8 cellular contexts compared by ENCODE assay signal in genomic region chr9:32550609-32551490, GRCh38. TPM values are rescaled to one million over a fixed set of nuclear protein-coding genes. Genes with fewer than 3 reads are reported as not detected.
DNase-seq lines count a peak whose midpoint lies in the region; ATAC-seq and TF ChIP-seq lines count a peak whose summit lies in the region.

No MANE protein-coding gene starts in this region.

- H3K4me1 Mint-ChIP-seq in activated naive CD4-positive, alpha-beta T cell treated with anti-CD3 and anti-CD28 coated beads, Interleukin-2, amount 50 U/mL, for 24 hours: peaks cover 51% of the 10 kb centered on the region

- intact Hi-C loops in testis (cut with DNase I; ENCODE audit: low total_unique reads): no loop called here

- WGBS in testis, 2 donors: 0% methylated on average over 10 to 50 of the region's 75 CpGs

- peaks cover 20% of the 10 kb centered on the region for H3K4me1 ChIP-seq in testis

- DNase-seq in NB4 (ENCODE audit: low read depth) (peak; percentile 98), SK-N-DZ (ENCODE audit: low spot score) (peak; percentile 96), globus pallidus (ENCODE audit: low spot score) (peak; percentile 93), omental fat pad (ENCODE audit: low spot score) (peak; percentile 84), testis (peak; percentile 98)

- TF ChIP-seq POLR2A in NB4 (IDR thresholded peaks at IDR 0.05; ENCODE audit: extremely low read depth, insufficient read length) (peak; percentile 84), testis (IDR thresholded peaks at IDR 0.05) (no peak)

- H3K36me3 Mint-ChIP-seq in activated naive CD4-positive, alpha-beta T cell treated with anti-CD3 and anti-CD28 coated beads, Interleukin-2, amount 50 U/mL, for 24 hours: peaks cover 4% of the 10 kb centered on the region

- peak; percentile 62 for ATAC-seq in HG02571 (IDR thresholded peaks at IDR 0.05; ENCODE audit: unreplicated experiment)
- ATAC-seq in omental fat pad (ENCODE audit: low FRiP score): peak; percentile 85

- peak overlapping the region; percentile 100 for H3K4me3 Mint-ChIP-seq in activated naive CD4-positive, alpha-beta T cell treated with anti-CD3 and anti-CD28 coated beads, Interleukin-2, amount 50 U/mL, for 24 hours

- H3K27me3 Mint-ChIP-seq in activated naive CD4-positive, alpha-beta T cell treated with anti-CD3 and anti-CD28 coated beads, Interleukin-2, amount 50 U/mL, for 24 hours: no peaks in the 10 kb centered on the region

- no peaks in the 10 kb centered on the region for H3K9me3 ChIP-seq in testis

- H3K27ac ChIP-seq in testis: peak overlapping the region; percentile 93 to 98

- peak overlapping the region; percentile 100 for H3K27ac Mint-ChIP-seq in activated naive CD4-positive, alpha-beta T cell treated with anti-CD3 and anti-CD28 coated beads, Interleukin-2, amount 50 U/mL, for 24 hours

- H3K4me3 ChIP-seq in GM08714 (ENCODE audit: low read length) (peak overlapping the region; percentile 88), NB4 (ENCODE audit: low read depth, low read length) (peak overlapping the region; percentile 91), testis (peak overlapping the region; percentile 73 to 95)

- H3K36me3 ChIP-seq in testis (ENCODE audit: low read depth, missing control alignments): peaks cover 3% of the 10 kb centered on the region

- TF ChIP-seq CTCF in NB4 (IDR thresholded peaks at IDR 0.05; ENCODE audit: low read depth, low read length) (peak; percentile 18), omental fat pad (IDR thresholded peaks at IDR 0.05) (no peak), testis (IDR thresholded peaks at IDR 0.05) (peak in 1 of 3 experiments; percentile 2)

- H3K9me3 Mint-ChIP-seq in activated naive CD4-positive, alpha-beta T cell treated with anti-CD3 and anti-CD28 coated beads, Interleukin-2, amount 50 U/mL, for 24 hours: no peaks in the 10 kb centered on the region

- no peaks in the 10 kb centered on the region for H3K27me3 ChIP-seq in testis

RNA-seq across cellular contexts. Expression of gene SMIM27, which starts 1.3 kb away (rescaled TPM):
- 2.0 and 2.8 TPM in 2 replicates for polyA plus RNA-seq in SK-N-DZ (2014; cell fraction: cytosol; rRNA removed)
- 1.6 and 6.0 TPM in 2 replicates for polyA plus RNA-seq in SK-N-DZ (2014; cell fraction: nucleus; rRNA removed)
- total RNA-seq in omental fat pad (1 to 10 TPM; 3.7 to 7.3 (median 4.3) TPM), testis (10 to 100 TPM; 24.8 to 43.3 TPM)
- polyA plus RNA-seq in testis (ENCODE audit: insufficient read depth, low read depth, low replicate concordance): 58.6 TPM

RNA-seq across cellular contexts. Expression of gene TOPORS, which starts 1.5 kb away (rescaled TPM):
- polyA plus RNA-seq in SK-N-DZ (2014; cell fraction: cytosol; rRNA removed): 10.8 and 12.8 TPM in 2 replicates
- 9.7 and 10.1 TPM in 2 replicates for polyA plus RNA-seq in SK-N-DZ (2014; cell fraction: nucleus; rRNA removed)
- total RNA-seq in omental fat pad: 10 to 100 TPM; 18.0 to 27.1 (median 24.6) TPM
- 10 to 100 TPM; 35.4 to 35.9 TPM for total RNA-seq in testis
- 10.8 TPM for polyA plus RNA-seq in testis (ENCODE audit: insufficient read depth, low read depth, low replicate concordance)

RNA-seq across cellular contexts. Expression of gene NDUFB6, which starts 22.1 kb away (rescaled TPM):
- polyA plus RNA-seq in SK-N-DZ (2014; cell fraction: cytosol; rRNA removed): 99.8 and 109 TPM in 2 replicates
- polyA plus RNA-seq in SK-N-DZ (2014; cell fraction: nucleus; rRNA removed): 44.1 and 114 TPM in 2 replicates
- total RNA-seq in omental fat pad: 10 to 100 TPM; 26.5 to 44.1 (median 37.4) TPM
- 10 to 100 TPM; 56.4 to 61.8 TPM for total RNA-seq in testis
- 97.9 TPM for polyA plus RNA-seq in testis (ENCODE audit: insufficient read depth, low read depth, low replicate concordance)

RNA-seq across cellular contexts. Expression of gene RIGI, which starts 24.9 kb away (rescaled TPM):
- 0.17 and 0.29 TPM in 2 replicates for polyA plus RNA-seq in SK-N-DZ (2014; cell fraction: cytosol; rRNA removed)
- polyA plus RNA-seq in SK-N-DZ (2014; cell fraction: nucleus; rRNA removed): 0.15 and 1.1 TPM in 2 replicates
- total RNA-seq in omental fat pad: 10 to 100 TPM in 2 of 4 donors, 1 to 10 TPM in 2; 5.8 to 29.5 (median 9.1) TPM
- 10 to 100 TPM in 1 of 2 donors, 1 to 10 TPM in 1; 8.4 to 10.2 TPM for total RNA-seq in testis
- polyA plus RNA-seq in testis (ENCODE audit: insufficient read depth, low read depth, low replicate concordance): 4.9 TPM

Comparison
In these comparisons a context has a peak if more than half of its experiments do, and no peak if none do; other contexts are left out.
1. Peak in every context shown above with its lines: DNase-seq, ATAC-seq, H3K4me3 ChIP-seq and H3K27ac ChIP-seq.